Comparison of ENCODE assay signal across 14 cellular contexts in genomic region chr3:44649709-44650108, GRCh38. TPM values are rescaled to one million over a fixed set of nuclear protein-coding genes. Genes with fewer than 3 reads are reported as not detected.
DNase-seq lines count a peak whose midpoint lies in the region; ATAC-seq and TF ChIP-seq lines count a peak whose summit lies in the region.
"Had no signal": no experiment of that assay in that cellular context is flagged by ENCODE, and none has a peak within 500 bp of the region (broad histone marks: within the 10 kb centered on the region; RNA-seq: fewer than 3 reads in every experiment).

No MANE protein-coding gene starts in this region.

- no peak for TF ChIP-seq POLR2A in lower leg skin (IDR thresholded peaks at IDR 0.05)

- no peak overlapping the region; the same call in 1 of the 2 replicates for H3K27ac Mint-ChIP-seq in HFFc6
- H3K27ac Mint-ChIP-seq in glutamatergic neuron (ENCODE audit: unreplicated experiment), result no peak overlapping the region
- H3K27ac Mint-ChIP-seq in osteocyte (ENCODE audit: unreplicated experiment), result no peak overlapping the region
- H3K27ac Mint-ChIP-seq in activated CD8-positive, alpha-beta memory T cell treated with anti-CD3 and anti-CD28 coated beads, Interleukin-2, amount 10 ng/mL, durations not matched to agents 7 days and 5 days, result no peak overlapping the region
- H3K27ac Mint-ChIP-seq: activated CD4-positive, alpha-beta T cell treated with anti-CD3 and anti-CD28 coated beads, Interleukin-2, amount 10 ng/mL, durations not matched to agents 24 days and 14 days; activated T-helper 2 cell treated with anti-CD3 and anti-CD28 coated beads, Interferon-gamma antibody, Interleukin-2, Interleukin-4, amounts not matched to agents 10 μg/mL and 5 μg/mL and 100 μg/mL, durations not matched to agents 14 hours and 24 hours and 36 hours; T-cell had no signal

- H3K27me3 ChIP-seq in adipocyte (replicated peaks; ENCODE audit: control insufficient read depth, insufficient read depth, low read length), result no peaks in the 10 kb centered on the region

- CTCF ChIA-PET in activated CD8-positive, alpha-beta memory T cell treated with anti-CD3 and anti-CD28 coated beads, Interleukin-2, amount 10 ng/mL, durations not matched to agents 7 days and 5 days (lab: Charles Lee), result no interaction called here

- no peaks in the 10 kb centered on the region for H3K9me3 ChIP-seq in adipocyte (ENCODE audit: control insufficient read depth, low read length)

- peaks cover 17% of the 10 kb centered on the region for H3K4me1 ChIP-seq in adipocyte (ENCODE audit: control insufficient read depth, insufficient read depth, low read length)

- H3K4me3 ChIP-seq in adipocyte (ENCODE audit: low read length), result peak overlapping the region; percentile 97
- peak overlapping the region; percentile 92 for H3K4me3 ChIP-seq in retinal pigment epithelial cell (ENCODE audit: low read length)
- no peak overlapping the region for H3K4me3 ChIP-seq in lower leg skin (ENCODE audit: low read depth, poor library complexity, severe bottlenecking)

- TF ChIP-seq CTCF in HFFc6 (IDR thresholded peaks at IDR 0.05) (no peak), glutamatergic neuron (IDR thresholded peaks at IDR 0.05; ENCODE audit: partially characterized antibody, unreplicated experiment) (no peak), retinal pigment epithelial cell (conservative IDR thresholded peaks at IDR 0.05; ENCODE audit: low read depth, low read length) (no peak), lower leg skin (IDR thresholded peaks at IDR 0.05) (no peak), osteocyte (IDR thresholded peaks at IDR 0.05) (no peak)

- H3K36me3 Mint-ChIP-seq in HFFc6 (ENCODE audit: low read depth), result peaks cover 63% of the 10 kb centered on the region
- peaks cover 12% of the 10 kb centered on the region for H3K36me3 Mint-ChIP-seq in glutamatergic neuron (ENCODE audit: unreplicated experiment)
- peaks cover 45% of the 10 kb centered on the region for H3K36me3 Mint-ChIP-seq in osteocyte (ENCODE audit: unreplicated experiment)
- H3K36me3 Mint-ChIP-seq in activated CD8-positive, alpha-beta memory T cell treated with anti-CD3 and anti-CD28 coated beads, Interleukin-2, amount 10 ng/mL, durations not matched to agents 7 days and 5 days, result peaks cover 67% of the 10 kb centered on the region

- intact Hi-C loops in lower leg skin (cut with DNase I; ENCODE audit: low total_unique reads), result no loop called here

- no peak overlapping the region for H3K9ac ChIP-seq in adipocyte (ENCODE audit: low read length)

- no peaks in the 10 kb centered on the region for H3K27me3 Mint-ChIP-seq in HFFc6 (ENCODE audit: insufficient read depth)
- H3K27me3 Mint-ChIP-seq in glutamatergic neuron (ENCODE audit: unreplicated experiment), result peaks cover 2% of the 10 kb centered on the region
- H3K27me3 Mint-ChIP-seq in osteocyte (ENCODE audit: unreplicated experiment), result no peaks in the 10 kb centered on the region
- H3K27me3 Mint-ChIP-seq in activated CD8-positive, alpha-beta memory T cell treated with anti-CD3 and anti-CD28 coated beads, Interleukin-2, amount 10 ng/mL, durations not matched to agents 7 days and 5 days, result no peaks in the 10 kb centered on the region
- H3K27me3 Mint-ChIP-seq: activated CD4-positive, alpha-beta T cell treated with anti-CD3 and anti-CD28 coated beads, Interleukin-2, amount 10 ng/mL, durations not matched to agents 24 days and 14 days had no signal

- no peak for ATAC-seq in HG03342 (IDR thresholded peaks at IDR 0.05; ENCODE audit: unreplicated experiment)
- ATAC-seq in activated CD8-positive, alpha-beta memory T cell treated with anti-CD3 and anti-CD28 coated beads, Interleukin-2, amount 10 ng/mL, durations not matched to agents 7 days and 5 days, result no peak
- ATAC-seq: CD8-positive, alpha-beta T cell had no signal

- DNase-seq in HFFc6 (no peak), adipocyte (ENCODE audit: low read depth) (no peak), glutamatergic neuron (no peak), retinal pigment epithelial cell (ENCODE audit: low read depth) (no peak), lower leg skin (ENCODE audit: low spot score in 2 of 2) (no peak), osteocyte (ENCODE audit: extremely low spot score, unreplicated experiment) (no peak)
- no peak for DNase-seq in activated CD8-positive, alpha-beta memory T cell treated with anti-CD3 and anti-CD28 coated beads, Interleukin-2, amount 10 ng/mL, durations not matched to agents 7 days and 5 days
- DNase-seq: activated CD4-positive, alpha-beta T cell treated with anti-CD3 and anti-CD28 coated beads, Interleukin-2, amount 10 ng/mL, durations not matched to agents 24 days and 14 days; CD8-positive, alpha-beta T cell; GF-D8; substantia nigra; T-cell had no signal

- 85 to 89% methylated on average over 1 of the region's 1 CpG for WGBS in lower leg skin, 2 donors

- H3K9me3 Mint-ChIP-seq in HFFc6, result no peaks in the 10 kb centered on the region
- no peaks in the 10 kb centered on the region for H3K9me3 Mint-ChIP-seq in glutamatergic neuron (ENCODE audit: unreplicated experiment)
- peaks cover 5% of the 10 kb centered on the region for H3K9me3 Mint-ChIP-seq in osteocyte (ENCODE audit: unreplicated experiment)
- H3K9me3 Mint-ChIP-seq in activated CD8-positive, alpha-beta memory T cell treated with anti-CD3 and anti-CD28 coated beads, Interleukin-2, amount 10 ng/mL, durations not matched to agents 7 days and 5 days (ENCODE audit: low read depth), result peaks cover 25% of the 10 kb centered on the region

- peaks cover 38% of the 10 kb centered on the region for H3K36me3 ChIP-seq in adipocyte (ENCODE audit: control insufficient read depth, insufficient read depth, low read length, severe bottlenecking)

- H3K4me1 Mint-ChIP-seq in HFFc6 (ENCODE audit: low read depth), result peaks cover 22% of the 10 kb centered on the region
- H3K4me1 Mint-ChIP-seq in glutamatergic neuron (ENCODE audit: low read depth, unreplicated experiment), result peaks cover 2% of the 10 kb centered on the region
- H3K4me1 Mint-ChIP-seq in osteocyte (ENCODE audit: unreplicated experiment), result peaks cover 20% of the 10 kb centered on the region
- H3K4me1 Mint-ChIP-seq in activated CD8-positive, alpha-beta memory T cell treated with anti-CD3 and anti-CD28 coated beads, Interleukin-2, amount 10 ng/mL, durations not matched to agents 7 days and 5 days, result peaks cover 11% of the 10 kb centered on the region

- peak overlapping the region; percentile 98 for H3K4me3 Mint-ChIP-seq in HFFc6
- H3K4me3 Mint-ChIP-seq in glutamatergic neuron (ENCODE audit: unreplicated experiment), result peak overlapping the region; percentile 93
- no peak overlapping the region for H3K4me3 Mint-ChIP-seq in osteocyte (ENCODE audit: unreplicated experiment)
- H3K4me3 Mint-ChIP-seq in activated CD8-positive, alpha-beta memory T cell treated with anti-CD3 and anti-CD28 coated beads, Interleukin-2, amount 10 ng/mL, durations not matched to agents 7 days and 5 days, result no peak overlapping the region

RNA-seq across cellular contexts. Expression of gene ZNF35, which starts 1.2 kb away (rescaled TPM):
- total RNA-seq in HFFc6 (2021; fragmentation: NEBNext Ultra II Directional; extraction: Animal tissue kit (Norgen Biotek cat#: 25700)), result 10 to 100 TPM in 3 of 6 experiments, 1 to 10 TPM in 3; 8.6 to 10.7 (median 10.0) TPM
- total RNA-seq in glutamatergic neuron (ENCODE audit: unreplicated experiment) (29.8 TPM), lower leg skin (10 to 100 TPM in 1 of 4 donors, 1 to 10 TPM in 3; 4.1 to 19.0 (median 9.1) TPM), osteocyte (13.7 and 13.9 TPM in 2 replicates)
- total RNA-seq in activated CD8-positive, alpha-beta memory T cell treated with anti-CD3 and anti-CD28 coated beads, Interleukin-2, amount 10 ng/mL, durations not matched to agents 7 days and 5 days, result 1 to 10 TPM; 4.8 to 6.2 TPM

RNA-seq across cellular contexts. Expression of gene ZNF197, which starts 24.9 kb away (rescaled TPM):
- total RNA-seq in HFFc6 (2021; fragmentation: NEBNext Ultra II Directional; extraction: Animal tissue kit (Norgen Biotek cat#: 25700)), result 10 to 100 TPM; 12.0 to 13.5 (median 12.2) TPM
- total RNA-seq in glutamatergic neuron (ENCODE audit: unreplicated experiment), result 49.0 TPM
- 10 to 100 TPM; 13.2 to 19.4 (median 15.8) TPM for total RNA-seq in lower leg skin
- 20.1 and 21.9 TPM in 2 replicates for total RNA-seq in osteocyte
- 10 to 100 TPM; 12.7 to 13.8 TPM for total RNA-seq in activated CD8-positive, alpha-beta memory T cell treated with anti-CD3 and anti-CD28 coated beads, Interleukin-2, amount 10 ng/mL, durations not matched to agents 7 days and 5 days

Comparison
In these comparisons a context has a peak if more than half of its experiments do, and no peak if none do; other contexts are left out.
1. H3K4me3 Mint-ChIP-seq: peak in HFFc6 (single experiment) and glutamatergic neuron (single experiment); none in osteocyte (single experiment) and activated CD8-positive, alpha-beta memory T cell treated with anti-CD3 and anti-CD28 coated beads, Interleukin-2, amount 10 ng/mL, durations not matched to agents 7 days and 5 days (single experiment).